ENCODE assay signal across 1 cellular context in the genomic region with DNA sequence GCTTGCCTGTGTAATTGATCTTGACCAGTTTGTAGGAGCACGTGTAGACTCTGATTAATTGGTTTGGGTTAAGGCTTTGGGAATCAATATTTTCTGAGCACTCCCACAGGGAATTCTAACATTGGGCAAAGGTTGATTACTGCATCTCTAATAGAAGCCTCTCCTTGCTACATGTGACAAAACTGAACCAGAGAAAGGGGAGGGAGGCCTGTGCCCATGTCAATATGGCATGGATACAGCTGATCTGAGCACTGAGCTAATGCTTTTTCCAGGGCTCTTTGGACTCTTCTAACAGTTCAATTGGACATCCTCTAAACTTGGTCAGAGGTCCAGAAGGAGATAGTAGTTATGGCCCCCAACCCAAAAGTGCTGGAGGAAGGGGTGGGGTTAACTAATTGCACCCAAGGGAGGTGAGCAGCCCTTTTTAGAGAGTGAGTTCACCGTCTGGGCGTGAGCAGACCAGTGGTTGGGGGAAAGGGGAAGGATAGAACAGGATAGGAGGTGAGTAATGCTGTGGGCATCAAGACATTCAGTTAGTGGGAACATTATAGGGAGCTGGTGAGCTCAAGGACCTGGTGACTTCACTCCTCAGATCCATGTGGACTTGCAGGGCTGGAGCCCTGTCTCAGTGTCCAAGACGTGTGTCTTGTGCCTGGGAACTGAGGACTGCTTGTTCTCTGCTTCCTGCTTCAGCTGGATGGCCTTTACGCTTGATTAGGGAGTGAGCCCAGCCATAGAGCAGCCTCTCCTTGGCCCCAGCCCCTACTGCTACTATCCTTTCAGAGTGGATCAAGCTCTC.
TF ChIP-seq lines count a peak whose summit lies in the region.

No MANE protein-coding gene starts in this region.

TF ChIP-seq in GM23338, 12 proteins besides CTCF, POLR2A, EP300 and RAD21 (continued from another document):
- no peak for TF ChIP-seq CREB1 (CRISPR knock-in tag; IDR thresholded peaks at IDR 0.05; ENCODE audit: low read depth)
- no peak for TF ChIP-seq POLR2AphosphoS5 (IDR thresholded peaks at IDR 0.05; ENCODE audit: low read depth)
- TF ChIP-seq ZNF331 (CRISPR knock-in tag; IDR thresholded peaks at IDR 0.05; ENCODE audit: low read depth) = no peak
- no peak for TF ChIP-seq STAT1 (IDR thresholded peaks at IDR 0.05; ENCODE audit: unreplicated experiment)
- TF ChIP-seq ETS1 (IDR thresholded peaks at IDR 0.05) = no peak
TF ChIP-seq in GM23338: peak in this region for 0.
